ENCODE assay signal across 1 cellular context in the genomic region with DNA sequence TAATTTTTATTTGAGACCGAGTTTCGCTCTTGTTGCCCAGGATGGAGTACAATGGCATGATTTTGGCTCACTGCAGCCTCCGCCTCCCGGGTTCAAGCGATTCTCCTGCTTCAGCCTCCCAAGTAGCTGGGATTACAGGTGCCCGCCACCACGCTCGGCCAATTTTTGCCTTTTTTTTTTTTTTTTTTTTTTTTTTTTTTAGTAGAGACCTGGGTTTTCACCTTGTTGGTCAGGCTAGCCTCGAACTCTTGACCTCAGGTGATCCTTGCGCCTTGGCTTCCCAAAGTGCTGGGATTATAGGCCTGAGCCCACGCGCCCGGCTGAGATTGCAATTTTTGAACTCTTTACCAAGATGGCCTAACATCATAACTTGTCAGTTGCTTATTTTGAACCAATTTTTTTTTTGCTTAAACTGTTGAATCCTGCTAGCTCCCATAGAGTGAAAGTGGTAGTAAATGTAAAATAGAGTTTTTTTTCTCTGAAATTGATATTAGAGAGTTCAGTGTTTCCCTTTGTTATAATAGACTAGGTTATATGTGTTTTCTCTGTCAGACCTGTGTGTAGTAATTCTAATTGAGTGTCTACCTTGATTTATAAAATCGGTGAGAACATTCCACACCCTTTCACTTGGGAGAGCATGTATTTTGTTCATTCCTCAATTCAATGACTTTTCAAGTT.
TF ChIP-seq lines count a peak whose summit lies in the region.

No MANE protein-coding gene starts in this region.

TF ChIP-seq in GM23338, 12 proteins besides CTCF, POLR2A, EP300 and RAD21 (continued from another document):
- TF ChIP-seq, protein P1, sequence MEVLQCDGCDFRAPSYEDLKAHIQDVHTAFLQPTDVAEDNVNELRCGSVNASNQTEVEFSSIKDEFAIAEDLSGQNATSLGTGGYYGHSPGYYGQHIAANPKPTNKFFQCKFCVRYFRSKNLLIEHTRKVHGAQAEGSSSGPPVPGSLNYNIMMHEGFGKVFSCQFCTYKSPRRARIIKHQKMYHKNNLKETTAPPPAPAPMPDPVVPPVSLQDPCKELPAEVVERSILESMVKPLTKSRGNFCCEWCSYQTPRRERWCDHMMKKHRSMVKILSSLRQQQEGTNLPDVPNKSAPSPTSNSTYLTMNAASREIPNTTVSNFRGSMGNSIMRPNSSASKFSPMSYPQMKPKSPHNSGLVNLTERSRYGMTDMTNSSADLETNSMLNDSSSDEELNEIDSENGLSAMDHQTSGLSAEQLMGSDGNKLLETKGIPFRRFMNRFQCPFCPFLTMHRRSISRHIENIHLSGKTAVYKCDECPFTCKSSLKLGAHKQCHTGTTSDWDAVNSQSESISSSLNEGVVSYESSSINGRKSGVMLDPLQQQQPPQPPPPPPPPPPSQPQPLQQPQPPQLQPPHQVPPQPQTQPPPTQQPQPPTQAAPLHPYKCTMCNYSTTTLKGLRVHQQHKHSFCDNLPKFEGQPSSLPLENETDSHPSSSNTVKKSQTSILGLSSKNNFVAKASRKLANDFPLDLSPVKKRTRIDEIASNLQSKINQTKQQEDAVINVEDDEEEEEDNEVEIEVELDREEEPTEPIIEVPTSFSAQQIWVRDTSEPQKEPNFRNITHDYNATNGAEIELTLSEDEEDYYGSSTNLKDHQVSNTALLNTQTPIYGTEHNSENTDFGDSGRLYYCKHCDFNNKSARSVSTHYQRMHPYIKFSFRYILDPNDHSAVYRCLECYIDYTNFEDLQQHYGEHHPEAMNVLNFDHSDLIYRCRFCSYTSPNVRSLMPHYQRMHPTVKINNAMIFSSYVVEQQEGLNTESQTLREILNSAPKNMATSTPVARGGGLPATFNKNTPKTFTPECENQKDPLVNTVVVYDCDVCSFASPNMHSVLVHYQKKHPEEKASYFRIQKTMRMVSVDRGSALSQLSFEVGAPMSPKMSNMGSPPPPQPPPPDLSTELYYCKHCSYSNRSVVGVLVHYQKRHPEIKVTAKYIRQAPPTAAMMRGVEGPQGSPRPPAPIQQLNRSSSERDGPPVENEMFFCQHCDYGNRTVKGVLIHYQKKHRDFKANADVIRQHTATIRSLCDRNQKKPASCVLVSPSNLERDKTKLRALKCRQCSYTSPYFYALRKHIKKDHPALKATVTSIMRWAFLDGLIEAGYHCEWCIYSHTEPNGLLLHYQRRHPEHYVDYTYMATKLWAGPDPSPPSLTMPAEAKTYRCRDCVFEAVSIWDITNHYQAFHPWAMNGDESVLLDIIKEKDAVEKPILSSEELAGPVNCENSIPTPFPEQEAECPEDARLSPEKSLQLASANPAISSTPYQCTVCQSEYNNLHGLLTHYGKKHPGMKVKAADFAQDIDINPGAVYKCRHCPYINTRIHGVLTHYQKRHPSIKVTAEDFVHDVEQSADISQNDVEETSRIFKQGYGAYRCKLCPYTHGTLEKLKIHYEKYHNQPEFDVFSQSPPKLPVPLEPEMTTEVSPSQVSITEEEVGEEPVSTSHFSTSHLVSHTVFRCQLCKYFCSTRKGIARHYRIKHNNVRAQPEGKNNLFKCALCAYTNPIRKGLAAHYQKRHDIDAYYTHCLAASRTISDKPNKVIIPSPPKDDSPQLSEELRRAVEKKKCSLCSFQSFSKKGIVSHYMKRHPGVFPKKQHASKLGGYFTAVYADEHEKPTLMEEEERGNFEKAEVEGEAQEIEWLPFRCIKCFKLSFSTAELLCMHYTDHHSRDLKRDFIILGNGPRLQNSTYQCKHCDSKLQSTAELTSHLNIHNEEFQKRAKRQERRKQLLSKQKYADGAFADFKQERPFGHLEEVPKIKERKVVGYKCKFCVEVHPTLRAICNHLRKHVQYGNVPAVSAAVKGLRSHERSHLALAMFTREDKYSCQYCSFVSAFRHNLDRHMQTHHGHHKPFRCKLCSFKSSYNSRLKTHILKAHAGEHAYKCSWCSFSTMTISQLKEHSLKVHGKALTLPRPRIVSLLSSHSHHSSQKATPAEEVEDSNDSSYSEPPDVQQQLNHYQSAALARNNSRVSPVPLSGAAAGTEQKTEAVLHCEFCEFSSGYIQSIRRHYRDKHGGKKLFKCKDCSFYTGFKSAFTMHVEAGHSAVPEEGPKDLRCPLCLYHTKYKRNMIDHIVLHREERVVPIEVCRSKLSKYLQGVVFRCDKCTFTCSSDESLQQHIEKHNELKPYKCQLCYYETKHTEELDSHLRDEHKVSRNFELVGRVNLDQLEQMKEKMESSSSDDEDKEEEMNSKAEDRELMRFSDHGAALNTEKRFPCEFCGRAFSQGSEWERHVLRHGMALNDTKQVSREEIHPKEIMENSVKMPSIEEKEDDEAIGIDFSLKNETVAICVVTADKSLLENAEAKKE (CRISPR knock-in tag; IDR thresholded peaks at IDR 0.05) = no peak
- no peak for TF ChIP-seq ZNF114 (CRISPR knock-in tag; IDR thresholded peaks at IDR 0.05)
- TF ChIP-seq, protein P2, sequence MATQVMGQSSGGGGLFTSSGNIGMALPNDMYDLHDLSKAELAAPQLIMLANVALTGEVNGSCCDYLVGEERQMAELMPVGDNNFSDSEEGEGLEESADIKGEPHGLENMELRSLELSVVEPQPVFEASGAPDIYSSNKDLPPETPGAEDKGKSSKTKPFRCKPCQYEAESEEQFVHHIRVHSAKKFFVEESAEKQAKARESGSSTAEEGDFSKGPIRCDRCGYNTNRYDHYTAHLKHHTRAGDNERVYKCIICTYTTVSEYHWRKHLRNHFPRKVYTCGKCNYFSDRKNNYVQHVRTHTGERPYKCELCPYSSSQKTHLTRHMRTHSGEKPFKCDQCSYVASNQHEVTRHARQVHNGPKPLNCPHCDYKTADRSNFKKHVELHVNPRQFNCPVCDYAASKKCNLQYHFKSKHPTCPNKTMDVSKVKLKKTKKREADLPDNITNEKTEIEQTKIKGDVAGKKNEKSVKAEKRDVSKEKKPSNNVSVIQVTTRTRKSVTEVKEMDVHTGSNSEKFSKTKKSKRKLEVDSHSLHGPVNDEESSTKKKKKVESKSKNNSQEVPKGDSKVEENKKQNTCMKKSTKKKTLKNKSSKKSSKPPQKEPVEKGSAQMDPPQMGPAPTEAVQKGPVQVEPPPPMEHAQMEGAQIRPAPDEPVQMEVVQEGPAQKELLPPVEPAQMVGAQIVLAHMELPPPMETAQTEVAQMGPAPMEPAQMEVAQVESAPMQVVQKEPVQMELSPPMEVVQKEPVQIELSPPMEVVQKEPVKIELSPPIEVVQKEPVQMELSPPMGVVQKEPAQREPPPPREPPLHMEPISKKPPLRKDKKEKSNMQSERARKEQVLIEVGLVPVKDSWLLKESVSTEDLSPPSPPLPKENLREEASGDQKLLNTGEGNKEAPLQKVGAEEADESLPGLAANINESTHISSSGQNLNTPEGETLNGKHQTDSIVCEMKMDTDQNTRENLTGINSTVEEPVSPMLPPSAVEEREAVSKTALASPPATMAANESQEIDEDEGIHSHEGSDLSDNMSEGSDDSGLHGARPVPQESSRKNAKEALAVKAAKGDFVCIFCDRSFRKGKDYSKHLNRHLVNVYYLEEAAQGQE (IDR thresholded peaks at IDR 0.05; ENCODE audit: unreplicated experiment) = no peak
- no peak for TF ChIP-seq CREB1 (CRISPR knock-in tag; IDR thresholded peaks at IDR 0.05; ENCODE audit: low read depth)
- TF ChIP-seq EZH2 (IDR thresholded peaks at IDR 0.05; ENCODE audit: low read depth, unreplicated experiment) = no peak
- TF ChIP-seq EZH2phosphoT487 (IDR thresholded peaks at IDR 0.05; ENCODE audit: unreplicated experiment) = no peak
- no peak for TF ChIP-seq JUNB (IDR thresholded peaks at IDR 0.05; ENCODE audit: unreplicated experiment)
